24 cellular contexts compared by ENCODE assay signal in the genomic region with DNA sequence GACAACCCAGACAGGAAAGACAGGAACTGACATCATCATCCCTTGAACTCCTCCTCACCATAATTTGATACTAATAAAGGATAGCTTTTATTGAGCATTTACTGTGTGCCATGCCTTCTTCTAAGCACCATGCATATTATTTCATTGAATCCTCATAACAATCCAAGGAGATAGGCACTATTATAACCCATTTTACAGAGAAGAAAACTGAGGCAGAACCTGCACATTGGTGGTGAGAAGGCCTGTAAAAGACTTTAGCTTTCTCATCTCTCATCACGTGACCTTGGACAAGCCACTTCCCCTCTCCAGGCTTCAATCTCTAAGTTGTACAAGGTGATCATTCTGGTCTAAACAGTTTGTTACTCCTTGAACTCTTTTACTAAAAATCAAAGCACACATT.
"Had no signal": no experiment of that assay in that cellular context is flagged by ENCODE, and none has a peak within 500 bp of the region (broad histone marks: within the 10 kb centered on the region; RNA-seq: fewer than 3 reads in every experiment).

No MANE protein-coding gene starts in this region.

- H2AFZ ChIP-seq: neural progenitor cell had no signal

- H3K4me3 ChIP-seq: esophagus squamous epithelium, gastroesophageal sphincter, left lung, lower lobe of right lung, neural progenitor cell, pancreas, tibial nerve, upper lobe of right lung, vagina had no signal

- FAIRE-seq: keratinocyte, pancreas had no signal

- H3K27me3 Mint-ChIP-seq: dendritic cell treated with granulocyte-macrophage colony-stimulating factor and Interleukin-4, amounts not matched to agents 40 ng/mL and 50 ng/mL, for 4 days; natural killer cell treated with Interleukin-12 subunit alpha and Interleukin-12 subunit beta and Interleukin-15 and Interleukin-18, amount 100 ng/mL, for 72 hours had no signal

- H3K9me3 ChIP-seq: esophagus squamous epithelium, gastroesophageal sphincter, left lung, lower lobe of right lung, pancreas, tibial nerve, upper lobe of right lung, vagina had no signal

- H3K4me2 ChIP-seq: neural progenitor cell had no signal

- H3K27ac Mint-ChIP-seq: immature natural killer cell; neural progenitor cell; progenitor cell of endocrine pancreas; stimulated activated effector memory CD8-positive, alpha-beta T cell treated with anti-CD3 and anti-CD28 coated beads, Interleukin-12 subunit alpha, Interleukin-12 subunit beta, amount 100 ng/mL, for 72 hours had no signal

- H3K9ac ChIP-seq: neural progenitor cell had no signal

- H3K4me1 ChIP-seq: esophagus squamous epithelium, pancreas, vagina had no signal

- ATAC-seq: gastroesophageal sphincter; left lung; lower lobe of right lung; natural killer cell treated with Interleukin-12 subunit alpha and Interleukin-12 subunit beta and Interleukin-15 and Interleukin-18, amount 100 ng/mL, for 72 hours; pancreas; right cardiac atrium; stimulated activated effector memory CD8-positive, alpha-beta T cell treated with anti-CD3 and anti-CD28 coated beads, Interleukin-12 subunit alpha, Interleukin-12 subunit beta, amount 100 ng/mL, for 72 hours; stimulated activated naive CD8-positive, alpha-beta T cell treated with anti-CD3 and anti-CD28 coated beads, Interleukin-15, Interleukin-2, amounts not matched to agents 100 U/mL and 50 U/mL, for 24 hours; upper lobe of right lung had no signal

- H3K27ac ChIP-seq: esophagus squamous epithelium, gastroesophageal sphincter, left lung, lower lobe of right lung, neural progenitor cell, pancreas, tibial nerve, upper lobe of right lung, vagina had no signal

- H3K36me3 ChIP-seq: esophagus squamous epithelium, gastroesophageal sphincter, left lung, lower lobe of right lung, neural progenitor cell, pancreas, tibial nerve, upper lobe of right lung, vagina had no signal

- H3K36me3 Mint-ChIP-seq: immature natural killer cell; natural killer cell treated with Interleukin-12 subunit alpha and Interleukin-12 subunit beta and Interleukin-15 and Interleukin-18, amount 100 ng/mL, for 72 hours; neural progenitor cell; stimulated activated effector memory CD8-positive, alpha-beta T cell treated with anti-CD3 and anti-CD28 coated beads, Interleukin-12 subunit alpha, Interleukin-12 subunit beta, amount 100 ng/mL, for 72 hours had no signal

- H3K9me3 Mint-ChIP-seq: dendritic cell treated with granulocyte-macrophage colony-stimulating factor and Interleukin-4, amounts not matched to agents 40 ng/mL and 50 ng/mL, for 4 days; immature natural killer cell; natural killer cell treated with Interleukin-12 subunit alpha and Interleukin-12 subunit beta and Interleukin-15 and Interleukin-18, amount 100 ng/mL, for 72 hours; neural progenitor cell; stimulated activated effector memory CD8-positive, alpha-beta T cell treated with anti-CD3 and anti-CD28 coated beads, Interleukin-12 subunit alpha, Interleukin-12 subunit beta, amount 100 ng/mL, for 72 hours had no signal

- H3K4me3 Mint-ChIP-seq: dendritic cell treated with granulocyte-macrophage colony-stimulating factor and Interleukin-4, amounts not matched to agents 40 ng/mL and 50 ng/mL, for 4 days; natural killer cell treated with Interleukin-12 subunit alpha and Interleukin-12 subunit beta and Interleukin-15 and Interleukin-18, amount 100 ng/mL, for 72 hours; neural progenitor cell; stimulated activated effector memory CD8-positive, alpha-beta T cell treated with anti-CD3 and anti-CD28 coated beads, Interleukin-12 subunit alpha, Interleukin-12 subunit beta, amount 100 ng/mL, for 72 hours had no signal

- H3K27me3 ChIP-seq: gastroesophageal sphincter, neural progenitor cell, pancreas, vagina had no signal

- DNase-seq: esophagus squamous epithelium; foreskin fibroblast; glutamatergic neuron; immature natural killer cell; left lung; lower lobe of right lung; mesenchymal stem cell; midbrain; nucleus accumbens; pancreas; right cardiac atrium; stimulated activated CD4-positive, alpha-beta T cell treated with anti-CD3 and anti-CD28 coated beads, Interleukin-4, amount 100 ng/mL, for 1 hour; stimulated activated CD8-positive, alpha-beta memory T cell treated with anti-CD3 and anti-CD28 coated beads, Interleukin-4, amount 100 ng/mL, for 48 hours; stimulated activated naive CD8-positive, alpha-beta T cell treated with anti-CD3 and anti-CD28 coated beads, Interleukin-15, Interleukin-2, amounts not matched to agents 100 U/mL and 50 U/mL, for 24 hours; upper lobe of right lung had no signal
